In genomic region chr5:55934117-55934613, GRCh38 we compare ENCODE assay signal across 1 cellular context.
TF ChIP-seq lines count a peak whose summit lies in the region.

No MANE protein-coding gene starts in this region.

TF ChIP-seq in HepG2, 621 proteins besides CTCF, POLR2A, EP300 and RAD21 (continued from another document and continues in another):
- TF ChIP-seq KIAA2018 (CRISPR knock-in tag; IDR thresholded peaks at IDR 0.05; ENCODE audit: borderline replicate concordance) (no peak), SP1 (IDR thresholded peaks at IDR 0.05) (no peak), SP1 (CRISPR knock-in tag; IDR thresholded peaks at IDR 0.05) (no peak; the same call in 1 of the 2 replicates), MAFK (conservative IDR thresholded peaks at IDR 0.05 in 1 of 2, IDR thresholded peaks at IDR 0.05 in 1 of 2; ENCODE audit: low read length in 2 of 2) (no peak; a peak in 1 of 4 replicates), ATF5 (CRISPR knock-in tag; IDR thresholded peaks at IDR 0.05; ENCODE audit: low read depth) (no peak), BATF2 (CRISPR knock-in tag; IDR thresholded peaks at IDR 0.05) (no peak), YEATS2 (CRISPR knock-in tag; IDR thresholded peaks at IDR 0.05; ENCODE audit: borderline replicate concordance) (peak; percentile 68; the same call in 1 of the 2 replicates), HOXD1 (CRISPR knock-in tag; IDR thresholded peaks at IDR 0.05) (peak; percentile 85), ZNF512 (CRISPR knock-in tag; IDR thresholded peaks at IDR 0.05) (no peak), RORA (CRISPR knock-in tag; IDR thresholded peaks at IDR 0.05) (peak; percentile 97), ZNF644 (CRISPR knock-in tag; IDR thresholded peaks at IDR 0.05; ENCODE audit: low read depth) (peak; percentile 97), ZBTB14 (CRISPR knock-in tag; IDR thresholded peaks at IDR 0.05) (no peak), CHCHD3 (CRISPR knock-in tag; IDR thresholded peaks at IDR 0.05) (no peak), ZNF782 (CRISPR knock-in tag; IDR thresholded peaks at IDR 0.05; ENCODE audit: borderline replicate concordance) (no peak), ZNF337 (CRISPR knock-in tag; IDR thresholded peaks at IDR 0.05; ENCODE audit: borderline replicate concordance, low read depth) (no peak), PHF5A (CRISPR knock-in tag; IDR thresholded peaks at IDR 0.05; ENCODE audit: low read depth, unreplicated experiment) (no peak), AKNA (CRISPR knock-in tag; IDR thresholded peaks at IDR 0.05; ENCODE audit: borderline replicate concordance) (no peak), ZNF530 (CRISPR knock-in tag; IDR thresholded peaks at IDR 0.05; ENCODE audit: low read depth) (no peak), KLF15 (CRISPR knock-in tag; IDR thresholded peaks at IDR 0.05; ENCODE audit: borderline replicate concordance) (no peak; the same call in 1 of the 2 replicates), SP4 (CRISPR knock-in tag; IDR thresholded peaks at IDR 0.05) (peak; percentile 83), ZNF589 (CRISPR knock-in tag; conservative IDR thresholded peaks at IDR 0.05) (peak; percentile 96; the same call in 1 of the 2 replicates), DPF2 (CRISPR knock-in tag; IDR thresholded peaks at IDR 0.05; ENCODE audit: borderline replicate concordance, low read depth) (peak; percentile 92), ARNTL (CRISPR knock-in tag; IDR thresholded peaks at IDR 0.05) (peak; percentile 95), ZNF749 (CRISPR knock-in tag; IDR thresholded peaks at IDR 0.05; ENCODE audit: borderline replicate concordance) (no peak), ZNF446 (CRISPR knock-in tag; IDR thresholded peaks at IDR 0.05) (0 out of 2 replicates have a peak, but pooled peaks have one; percentile 30), ZC3H4 (CRISPR knock-in tag; IDR thresholded peaks at IDR 0.05; ENCODE audit: borderline replicate concordance) (no peak), ZNF235 (CRISPR knock-in tag; IDR thresholded peaks at IDR 0.05; ENCODE audit: borderline replicate concordance) (no peak), SNAPC2 (CRISPR knock-in tag; IDR thresholded peaks at IDR 0.05) (peak; percentile 82; the same call in 1 of the 2 replicates)
- TF ChIP-seq, protein P1, sequence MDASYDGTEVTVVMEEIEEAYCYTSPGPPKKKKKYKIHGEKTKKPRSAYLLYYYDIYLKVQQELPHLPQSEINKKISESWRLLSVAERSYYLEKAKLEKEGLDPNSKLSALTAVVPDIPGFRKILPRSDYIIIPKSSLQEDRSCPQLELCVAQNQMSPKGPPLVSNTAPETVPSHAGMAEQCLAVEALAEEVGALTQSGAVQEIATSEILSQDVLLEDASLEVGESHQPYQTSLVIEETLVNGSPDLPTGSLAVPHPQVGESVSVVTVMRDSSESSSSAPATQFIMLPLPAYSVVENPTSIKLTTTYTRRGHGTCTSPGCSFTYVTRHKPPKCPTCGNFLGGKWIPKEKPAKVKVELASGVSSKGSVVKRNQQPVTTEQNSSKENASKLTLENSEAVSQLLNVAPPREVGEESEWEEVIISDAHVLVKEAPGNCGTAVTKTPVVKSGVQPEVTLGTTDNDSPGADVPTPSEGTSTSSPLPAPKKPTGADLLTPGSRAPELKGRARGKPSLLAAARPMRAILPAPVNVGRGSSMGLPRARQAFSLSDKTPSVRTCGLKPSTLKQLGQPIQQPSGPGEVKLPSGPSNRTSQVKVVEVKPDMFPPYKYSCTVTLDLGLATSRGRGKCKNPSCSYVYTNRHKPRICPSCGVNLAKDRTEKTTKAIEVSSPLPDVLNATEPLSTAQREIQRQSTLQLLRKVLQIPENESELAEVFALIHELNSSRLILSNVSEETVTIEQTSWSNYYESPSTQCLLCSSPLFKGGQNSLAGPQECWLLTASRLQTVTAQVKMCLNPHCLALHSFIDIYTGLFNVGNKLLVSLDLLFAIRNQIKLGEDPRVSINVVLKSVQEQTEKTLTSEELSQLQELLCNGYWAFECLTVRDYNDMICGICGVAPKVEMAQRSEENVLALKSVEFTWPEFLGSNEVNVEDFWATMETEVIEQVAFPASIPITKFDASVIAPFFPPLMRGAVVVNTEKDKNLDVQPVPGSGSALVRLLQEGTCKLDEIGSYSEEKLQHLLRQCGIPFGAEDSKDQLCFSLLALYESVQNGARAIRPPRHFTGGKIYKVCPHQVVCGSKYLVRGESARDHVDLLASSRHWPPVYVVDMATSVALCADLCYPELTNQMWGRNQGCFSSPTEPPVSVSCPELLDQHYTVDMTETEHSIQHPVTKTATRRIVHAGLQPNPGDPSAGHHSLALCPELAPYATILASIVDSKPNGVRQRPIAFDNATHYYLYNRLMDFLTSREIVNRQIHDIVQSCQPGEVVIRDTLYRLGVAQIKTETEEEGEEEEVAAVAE (CRISPR knock-in tag; IDR thresholded peaks at IDR 0.05; ENCODE audit: borderline replicate concordance) = peak; percentile 89; the same call in 1 of the 2 replicates
- TF ChIP-seq, protein P2, sequence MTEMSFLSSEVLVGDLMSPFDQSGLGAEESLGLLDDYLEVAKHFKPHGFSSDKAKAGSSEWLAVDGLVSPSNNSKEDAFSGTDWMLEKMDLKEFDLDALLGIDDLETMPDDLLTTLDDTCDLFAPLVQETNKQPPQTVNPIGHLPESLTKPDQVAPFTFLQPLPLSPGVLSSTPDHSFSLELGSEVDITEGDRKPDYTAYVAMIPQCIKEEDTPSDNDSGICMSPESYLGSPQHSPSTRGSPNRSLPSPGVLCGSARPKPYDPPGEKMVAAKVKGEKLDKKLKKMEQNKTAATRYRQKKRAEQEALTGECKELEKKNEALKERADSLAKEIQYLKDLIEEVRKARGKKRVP (CRISPR knock-in tag; IDR thresholded peaks at IDR 0.05) = peak in 1 of 2 experiments; percentile 94; a peak in 2 of 4 replicates
- TF ChIP-seq, protein P3, sequence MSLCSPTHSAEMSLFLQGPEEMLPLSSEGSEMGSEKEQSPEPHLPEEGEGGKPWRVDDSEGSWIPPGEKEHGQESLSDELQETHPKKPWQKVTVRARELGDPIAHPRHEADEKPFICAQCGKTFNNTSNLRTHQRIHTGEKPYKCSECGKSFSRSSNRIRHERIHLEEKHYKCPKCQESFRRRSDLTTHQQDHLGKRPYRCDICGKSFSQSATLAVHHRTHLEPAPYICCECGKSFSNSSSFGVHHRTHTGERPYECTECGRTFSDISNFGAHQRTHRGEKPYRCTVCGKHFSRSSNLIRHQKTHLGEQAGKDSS (CRISPR knock-in tag; IDR thresholded peaks at IDR 0.05; ENCODE audit: borderline replicate concordance, low read depth) = peak; percentile 73; the same call in 1 of the 2 replicates
